29 cellular contexts compared by ENCODE assay signal in genomic region chrX:37714479-37714878, GRCh38. TPM values are rescaled to one million over a fixed set of nuclear protein-coding genes. Genes with fewer than 3 reads are reported as not detected.
"Had no signal": no experiment of that assay in that cellular context is flagged by ENCODE, and none has a peak within 500 bp of the region (broad histone marks: within the 10 kb centered on the region; RNA-seq: fewer than 3 reads in every experiment).

No MANE protein-coding gene starts in this region.

- ATAC-seq: naive thymus-derived CD8-positive, alpha-beta T cell; natural killer cell treated with Interleukin-12 subunit alpha and Interleukin-12 subunit beta and Interleukin-15 and Interleukin-18, amount 100 ng/mL, for 72 hours; right lobe of liver; stimulated activated effector memory CD8-positive, alpha-beta T cell treated with anti-CD3 and anti-CD28 coated beads, Interleukin-12 subunit alpha, Interleukin-12 subunit beta, amount 100 ng/mL, for 72 hours; stimulated activated naive B cell treated with anti-CD40 and anti-IgM and Interleukin-4, amounts not matched to agents 10 μg/mL and 1 μg/mL and 100 μg/mL, for 72 hours had no signal

- H3K4me1 Mint-ChIP-seq: naive thymus-derived CD8-positive, alpha-beta T cell; nephron progenitor cell; neural crest cell had no signal

- H3K9me3 Mint-ChIP-seq: natural killer cell treated with Interleukin-12 subunit alpha and Interleukin-12 subunit beta and Interleukin-15 and Interleukin-18, amount 100 ng/mL, for 72 hours had no signal

- H3K9me3 ChIP-seq: neutrophil, ovary, right lobe of liver, sigmoid colon, thoracic aorta, thyroid gland, tibial nerve, upper lobe of left lung, vagina had no signal

- H3K27me3 Mint-ChIP-seq: progenitor cell of endocrine pancreas had no signal

- H3K4me1 ChIP-seq: parathyroid adenoma, psoas muscle, sigmoid colon, stomach, thyroid gland, tibial nerve, upper lobe of left lung, vagina had no signal

- DNase-seq: naive thymus-derived CD8-positive, alpha-beta T cell; nephron progenitor cell; nucleus accumbens; ovary; posterior cingulate gyrus; psoas muscle; right lobe of liver; sigmoid colon; small intestine; stimulated activated CD4-positive, alpha-beta T cell treated with anti-CD3 and anti-CD28 coated beads, Interleukin-15, amount 100 ng/mL, for 24 hours; stimulated activated CD4-positive, alpha-beta T cell treated with anti-CD3 and anti-CD28 coated beads, Interleukin-2, amount 100 ng/mL, for 24 hours; stimulated activated CD4-positive, alpha-beta T cell treated with anti-CD3 and anti-CD28 coated beads, Interleukin-2, amount 100 ng/mL, for 48 hours; stimulated activated CD4-positive, alpha-beta T cell treated with anti-CD3 and anti-CD28 coated beads, Interleukin-4, amount 100 ng/mL, for 24 hours; stimulated activated naive B cell treated with anti-CD40 and anti-IgM and Interleukin-4, amounts not matched to agents 10 μg/mL and 1 μg/mL and 100 μg/mL, for 72 hours; stimulated activated naive CD4-positive, alpha-beta T cell treated with Interleukin-2 at 50 U/mL for 16 hours; stomach; thyroid gland; trophoblast cell; upper lobe of left lung had no signal

- H3K4me3 ChIP-seq: ovary, psoas muscle, right lobe of liver, sigmoid colon, stomach, thoracic aorta, thyroid gland, tibial nerve, upper lobe of left lung, vagina had no signal

- H3K36me3 ChIP-seq: neutrophil, ovary, right lobe of liver, sigmoid colon, stomach, thoracic aorta, thyroid gland, tibial nerve, upper lobe of left lung, vagina had no signal

- H3K27ac Mint-ChIP-seq: naive thymus-derived CD8-positive, alpha-beta T cell; natural killer cell treated with Interleukin-12 subunit alpha and Interleukin-12 subunit beta and Interleukin-15 and Interleukin-18, amount 100 ng/mL, for 72 hours; nephron progenitor cell; progenitor cell of endocrine pancreas; stimulated activated effector memory CD8-positive, alpha-beta T cell treated with anti-CD3 and anti-CD28 coated beads, Interleukin-12 subunit alpha, Interleukin-12 subunit beta, amount 100 ng/mL, for 72 hours; stimulated activated naive B cell treated with anti-CD40 and anti-IgM and Interleukin-4, amounts not matched to agents 10 μg/mL and 1 μg/mL and 100 μg/mL, for 72 hours; stimulated activated naive CD8-positive, alpha-beta T cell treated with anti-CD3 and anti-CD28 coated beads, Interleukin-15, Interleukin-2, amounts not matched to agents 100 ng/mL and 50 ng/mL, for 24 hours had no signal

- H3K27ac ChIP-seq: neutrophil, ovary, parathyroid adenoma, psoas muscle, right lobe of liver, stomach, thoracic aorta, thyroid gland, tibial nerve, upper lobe of left lung, vagina had no signal

- H3K27me3 ChIP-seq: neutrophil, ovary, right lobe of liver, sigmoid colon, stomach, thyroid gland, upper lobe of left lung, vagina had no signal

- H3K36me3 Mint-ChIP-seq: stimulated activated effector memory CD8-positive, alpha-beta T cell treated with anti-CD3 and anti-CD28 coated beads, Interleukin-12 subunit alpha, Interleukin-12 subunit beta, amount 100 ng/mL, for 72 hours; stimulated activated naive B cell treated with anti-CD40 and anti-IgM and Interleukin-4, amounts not matched to agents 10 μg/mL and 1 μg/mL and 100 μg/mL, for 72 hours had no signal

- H3K4me3 Mint-ChIP-seq: naive thymus-derived CD8-positive, alpha-beta T cell; natural killer cell treated with Interleukin-12 subunit alpha and Interleukin-12 subunit beta and Interleukin-15 and Interleukin-18, amount 100 ng/mL, for 72 hours; nephron progenitor cell; neural crest cell; stimulated activated effector memory CD8-positive, alpha-beta T cell treated with anti-CD3 and anti-CD28 coated beads, Interleukin-12 subunit alpha, Interleukin-12 subunit beta, amount 100 ng/mL, for 72 hours; stimulated activated naive B cell treated with anti-CD40 and anti-IgM and Interleukin-4, amounts not matched to agents 10 μg/mL and 1 μg/mL and 100 μg/mL, for 72 hours; stimulated activated naive CD8-positive, alpha-beta T cell treated with anti-CD3 and anti-CD28 coated beads, Interleukin-15, Interleukin-2, amounts not matched to agents 100 ng/mL and 50 ng/mL, for 24 hours had no signal

RNA-seq across cellular contexts. Expression of gene XK, which starts 28.9 kb away (rescaled TPM):
- total RNA-seq: naive thymus-derived CD8-positive, alpha-beta T cell had no signal
